In genomic region chr15:68340711-68341671, GRCh38 we compare ENCODE assay signal across 13 cellular contexts.
DNase-seq lines count a peak whose midpoint lies in the region; ATAC-seq and TF ChIP-seq lines count a peak whose summit lies in the region.
"Had no signal": no experiment of that assay in that cellular context is flagged by ENCODE, and none has a peak within 500 bp of the region (broad histone marks: within the 10 kb centered on the region; RNA-seq: fewer than 3 reads in every experiment).

No MANE protein-coding gene starts in this region.

- ATAC-seq in Right ventricle myocardium inferior, result peak; percentile 71
- ATAC-seq in aorta (ENCODE audit: low FRiP score), result peak; percentile 60
- ATAC-seq: activated naive CD4-positive, alpha-beta T cell treated with anti-CD3 and anti-CD28 coated beads, Interleukin-2, amount 50 U/mL, for 72 hours had no signal

- H3K4me1 ChIP-seq in left ventricle myocardium inferior (peaks cover 51% of the 10 kb centered on the region), aorta (ENCODE audit: control insufficient read depth in 1 of 2, insufficient read depth in 2 of 2, low read length in 2 of 2) (peaks cover 0 to 8% of the 10 kb centered on the region in 2 donors)
- H3K4me1 ChIP-seq: HAP-1 had no signal

- 12 to 13% methylated on average over 15 of the region's 15 CpGs for WGBS in aorta, 2 donors

- H3K27me3 ChIP-seq in left ventricle myocardium inferior (ENCODE audit: low read depth), result no peaks in the 10 kb centered on the region
- H3K27me3 ChIP-seq in aorta (ENCODE audit: control insufficient read depth in 1 of 2, insufficient read depth in 2 of 2, low read length in 1 of 2), result no peaks in the 10 kb centered on the region

- peak overlapping the region; percentile 6 for H3K4me3 ChIP-seq in left ventricle myocardium inferior
- no peak overlapping the region for H3K4me3 ChIP-seq in aorta (ENCODE audit: low read length in 2 of 2)
- H3K4me3 ChIP-seq: HAP-1, skin epidermis had no signal

- DNase-seq in Right ventricle myocardium inferior (ENCODE audit: missing footprints) (no peak), cardiac septum (ENCODE audit: low spot score) (no peak), left ventricle myocardium inferior (no peak), renal cortical epithelial cell (ENCODE audit: low read depth) (peak; percentile 53), aorta (peak; percentile 47 to 73), GM13976 (ENCODE audit: low spot score) (no peak), MV-4-11 (lab: John Stamatoyannopoulos, UW) (no peak), GM13977 (ENCODE audit: low spot score) (no peak)
- DNase-seq: COR-L47, NCI-H2171 treated with DMSO at 0.1 percent for 48 hours had no signal

- H3K27ac ChIP-seq in left ventricle myocardium inferior (replicated peaks) (peak overlapping the region; percentile 93), aorta (ENCODE audit: low read depth in 1 of 2, low read length in 2 of 2) (peak overlapping the region; percentile 98 to 99)

- in situ Hi-C loops in GM13976 (cut with MboI; ENCODE audit: low sequenced_read_pairs, unreplicated experiment) (no loop called here), GM13977 (cut with MboI; ENCODE audit: low pct_unique_long_range_greater_than_20kb, low sequenced_read_pairs, unreplicated experiment) (no loop called here)

- H3K9me3 ChIP-seq in left ventricle myocardium inferior (replicated peaks), result no peaks in the 10 kb centered on the region
- no peaks in the 10 kb centered on the region for H3K9me3 ChIP-seq in aorta (ENCODE audit: control insufficient read depth, low read length)
- H3K9me3 ChIP-seq: HAP-1 had no signal

- no peak for TF ChIP-seq CTCF in left ventricle myocardium inferior (IDR thresholded peaks at IDR 0.05; ENCODE audit: borderline replicate concordance)
- no peak for TF ChIP-seq CTCF in GM13976 (IDR thresholded peaks at IDR 0.05; ENCODE audit: borderline replicate concordance, control extremely low read depth, extremely low read depth, insufficient read depth, missing control alignments)
- no peak for TF ChIP-seq CTCF in GM13977 (IDR thresholded peaks at IDR 0.05; ENCODE audit: extremely low read depth, insufficient read depth, missing control alignments)

- intact Hi-C loops in Right ventricle myocardium inferior (cut with DNase I) (loop anchor here (2.0 kb wide), 1 partner anchor 24 kb away; no protein-coding TSS in a partner anchor), cardiac septum (cut with DNase I) (no loop called here), left ventricle myocardium inferior (cut with micrococcal nuclease) (no loop called here), aorta (cut with DNase I) (no loop called here)

- H3K36me3 ChIP-seq in left ventricle myocardium inferior (no peaks in the 10 kb centered on the region), aorta (ENCODE audit: control insufficient read depth in 1 of 2, insufficient read depth in 2 of 2, low read length in 1 of 2) (no peaks in the 10 kb centered on the region)
- H3K36me3 ChIP-seq: HAP-1 had no signal

Comparison
In these comparisons a context has a peak if more than half of its experiments do, and no peak if none do; other contexts are left out.
1. DNase-seq: peak in renal cortical epithelial cell (single experiment) and aorta (2 of 2); none in Right ventricle myocardium inferior (single experiment), cardiac septum (single experiment), left ventricle myocardium inferior (single experiment), GM13976 (single experiment), MV-4-11 (single experiment) and GM13977 (single experiment).